12 cellular contexts compared by ENCODE assay signal in genomic region chr12:126936181-126936851, GRCh38.
DNase-seq lines count a peak whose midpoint lies in the region; ATAC-seq and TF ChIP-seq lines count a peak whose summit lies in the region.
"Had no signal": no experiment of that assay in that cellular context is flagged by ENCODE, and none has a peak within 500 bp of the region (broad histone marks: within the 10 kb centered on the region; RNA-seq: fewer than 3 reads in every experiment).

No MANE protein-coding gene starts in this region.

- peak overlapping the region in 2 of 3 donors; percentile 12 to 19 for H3K4me3 ChIP-seq in breast epithelium
- no peak overlapping the region for H3K4me3 ChIP-seq in neural cell (ENCODE audit: low read length)

- H2AFZ ChIP-seq in neural cell (ENCODE audit: low read depth, low read length): no peak overlapping the region

- no peak overlapping the region for H3K27ac ChIP-seq in breast epithelium
- H3K27ac ChIP-seq in neural cell (ENCODE audit: low read length): peak overlapping the region; percentile 44

- no peaks in the 10 kb centered on the region for H3K27me3 Mint-ChIP-seq in type B pancreatic cell
- H3K27me3 Mint-ChIP-seq: activated B cell treated with CpG ODN at 0.5 μM for 24 hours had no signal

- H3K9me3 Mint-ChIP-seq in type B pancreatic cell: no peaks in the 10 kb centered on the region

- H3K4me1 ChIP-seq in breast epithelium: no peaks in the 10 kb centered on the region

- H3K27ac Mint-ChIP-seq in type B pancreatic cell: no peak overlapping the region
- H3K27ac Mint-ChIP-seq: activated B cell treated with CpG ODN at 0.5 μM for 24 hours had no signal

- H4K20me1 ChIP-seq in neural cell (ENCODE audit: insufficient read depth): no peaks in the 10 kb centered on the region

- H3K4me2 ChIP-seq in neural cell (ENCODE audit: low read length): no peak overlapping the region

- H3K27me3 ChIP-seq in breast epithelium (no peaks in the 10 kb centered on the region), neural cell (ENCODE audit: insufficient read depth, low read depth, low read length) (no peaks in the 10 kb centered on the region)

- no peaks in the 10 kb centered on the region for H3K36me3 Mint-ChIP-seq in type B pancreatic cell

- H3K36me3 ChIP-seq in breast epithelium (no peaks in the 10 kb centered on the region), neural cell (ENCODE audit: insufficient read depth, low read length) (no peaks in the 10 kb centered on the region)

- no peaks in the 10 kb centered on the region for H3F3A ChIP-seq in neural cell (ENCODE audit: insufficient read depth, low read length, poor library complexity, severe bottlenecking)

- H3K9ac ChIP-seq in neural cell (ENCODE audit: low read length): no peak overlapping the region

- TF ChIP-seq EP300 in neural cell (conservative IDR thresholded peaks at IDR 0.05; ENCODE audit: poor library complexity, severe bottlenecking): no peak

- intact Hi-C loops in breast epithelium (cut with DNase I; ENCODE audit: low total_unique reads): no loop called here

- DNase-seq in ELR (ENCODE audit: low read depth): peak; percentile 2
- DNase-seq in breast epithelium (ENCODE audit: low spot score in 2 of 2): peak in 1 of 2 donors; percentile 65
- DNase-seq in type B pancreatic cell (ENCODE audit: extremely low spot score, unreplicated experiment): no peak
- no peak for DNase-seq in NCI-H1105 (lab: John Stamatoyannopoulos, UW)
- DNase-seq in cortex of kidney (lab: John Stamatoyannopoulos, UW): no peak
- DNase-seq: activated B cell treated with CpG ODN at 0.5 μM for 24 hours; kidney; NCI-H2081; stimulated activated CD4-positive, alpha-beta T cell treated with anti-CD3 and anti-CD28 coated beads, Interleukin-4, amount 100 ng/mL, for 24 hours had no signal

- no peak for TF ChIP-seq POLR2A in breast epithelium (IDR thresholded peaks at IDR 0.05)

- TF ChIP-seq CTCF in breast epithelium (IDR thresholded peaks at IDR 0.05) (no peak), neural cell (IDR thresholded peaks at IDR 0.05; ENCODE audit: poor library complexity, severe bottlenecking) (no peak), type B pancreatic cell (conservative IDR thresholded peaks at IDR 0.05) (no peak)

- no peaks in the 10 kb centered on the region for H3K79me2 ChIP-seq in neural cell (replicated peaks; ENCODE audit: insufficient read depth, low read length)

- no peaks in the 10 kb centered on the region for H3K4me1 Mint-ChIP-seq in type B pancreatic cell (ENCODE audit: unreplicated experiment)
- H3K4me1 Mint-ChIP-seq: activated B cell treated with CpG ODN at 0.5 μM for 24 hours had no signal

- H3K9me3 ChIP-seq in breast epithelium (no peaks in the 10 kb centered on the region), neural cell (ENCODE audit: low read length) (no peaks in the 10 kb centered on the region)

- ATAC-seq in HG03521 (IDR thresholded peaks at IDR 0.05; ENCODE audit: unreplicated experiment) (peak; percentile 51), HG02759 (IDR thresholded peaks at IDR 0.05; ENCODE audit: unreplicated experiment) (no peak)

- H3K4me3 Mint-ChIP-seq in type B pancreatic cell: no peak overlapping the region
- H3K4me3 Mint-ChIP-seq: activated B cell treated with CpG ODN at 0.5 μM for 24 hours had no signal

- no peak for TF ChIP-seq RAD21 in neural cell (conservative IDR thresholded peaks at IDR 0.05)

- H3K9me2 ChIP-seq in neural cell (ENCODE audit: insufficient read depth, low read length): no peaks in the 10 kb centered on the region

TF ChIP-seq in neural cell, 6 proteins besides CTCF, POLR2A, EP300 and RAD21:
- TF ChIP-seq MXI1 (conservative IDR thresholded peaks at IDR 0.05; ENCODE audit: poor library complexity, severe bottlenecking) (no peak), EZH2 (IDR thresholded peaks at IDR 0.05; ENCODE audit: borderline replicate concordance, insufficient read depth, low read length, poor library complexity, severe bottlenecking) (no peak), POLR2AphosphoS5 (IDR thresholded peaks at IDR 0.05) (no peak)
